ENCODE assay signal across 1 cellular context in the genomic region with DNA sequence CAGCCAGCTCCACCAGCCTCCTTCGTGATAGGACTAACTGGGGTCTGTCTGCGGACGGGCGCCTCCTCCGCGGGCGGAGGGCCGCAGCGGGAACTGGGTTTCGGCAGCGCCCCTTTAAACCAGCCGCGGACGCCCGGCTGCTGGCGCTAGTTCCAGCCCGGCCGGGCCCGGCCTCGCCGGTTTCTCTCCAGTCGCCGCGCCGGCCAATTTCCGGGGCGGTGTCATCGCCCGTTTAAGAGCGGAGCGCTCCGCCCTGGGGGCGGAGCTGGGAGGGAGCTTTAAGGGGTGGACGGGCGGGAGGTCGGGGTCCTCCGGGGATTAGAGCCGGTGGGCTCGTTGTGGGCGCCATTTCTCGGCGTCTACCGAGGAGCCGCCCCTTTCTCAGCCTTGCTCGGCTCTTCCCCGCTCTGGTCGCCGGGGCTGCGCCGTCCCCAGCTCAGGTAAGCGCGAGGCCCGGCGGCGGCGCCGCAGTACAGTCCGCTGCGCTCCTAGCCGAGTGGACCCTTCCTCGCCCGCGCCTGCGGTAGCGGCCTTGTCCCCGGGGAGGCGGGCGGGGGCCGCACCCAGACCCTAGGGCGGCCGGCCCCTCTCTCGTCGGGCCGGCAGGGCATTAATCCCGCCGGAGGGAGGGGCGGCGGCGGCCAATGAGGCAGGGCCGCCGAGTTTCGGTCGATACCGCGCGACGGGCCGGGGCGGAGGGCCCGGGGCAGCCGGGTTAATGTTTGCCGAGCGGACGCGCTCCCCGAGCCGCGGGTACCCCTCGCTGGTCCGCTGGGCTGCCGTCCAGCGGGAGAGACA.
A peak's percentile ranks its signal among the peaks of the same experiment; 100 is the strongest.
TF ChIP-seq lines count a peak whose summit lies in the region.

EPB41L5 (plus strand) TSS at position 307 of the 798 bp plus-strand sequence. CDS start 6,008 bp downstream, outside the sequence.

TF ChIP-seq in HepG2, 621 proteins besides CTCF, POLR2A, EP300 and RAD21 (continued from another document and continues in another):
- TF ChIP-seq LBX2 (CRISPR knock-in tag; IDR thresholded peaks at IDR 0.05; ENCODE audit: borderline replicate concordance) (peak; percentile 84; the same call in 1 of the 2 replicates), ZNF207 (IDR thresholded peaks at IDR 0.05; ENCODE audit: borderline replicate concordance) (no peak), POGK (CRISPR knock-in tag; conservative IDR thresholded peaks at IDR 0.05) (peak; percentile 89), ZNF256 (CRISPR knock-in tag; conservative IDR thresholded peaks at IDR 0.05) (peak; percentile 49; the same call in 1 of the 2 replicates), ZBTB8A (CRISPR knock-in tag; IDR thresholded peaks at IDR 0.05; ENCODE audit: borderline replicate concordance, low read depth) (peak; percentile 39; the same call in 1 of the 2 replicates), ZNF891 (CRISPR knock-in tag; IDR thresholded peaks at IDR 0.05) (peak; percentile 57; the same call in 1 of the 2 replicates), PRDM4 (CRISPR knock-in tag; IDR thresholded peaks at IDR 0.05; ENCODE audit: borderline replicate concordance) (no peak; the same call in 1 of the 2 replicates), ZNF24 (IDR thresholded peaks at IDR 0.05) (0 out of 2 replicates have a peak, but pooled peaks have one; percentile 13), TAF15 (IDR thresholded peaks at IDR 0.05; ENCODE audit: low read depth, low read length, poor library complexity, severe bottlenecking) (peak; percentile 88), ZNF720 (CRISPR knock-in tag; IDR thresholded peaks at IDR 0.05) (no peak), ZNF367 (CRISPR knock-in tag; IDR thresholded peaks at IDR 0.05; ENCODE audit: borderline replicate concordance) (no peak), ZNF652 (CRISPR knock-in tag; IDR thresholded peaks at IDR 0.05; ENCODE audit: borderline replicate concordance, low read depth) (0 out of 2 replicates have a peak, but pooled peaks have one; percentile 23), ZBTB4 (CRISPR knock-in tag; IDR thresholded peaks at IDR 0.05; ENCODE audit: borderline replicate concordance) (peak; percentile 75; the same call in 1 of the 2 replicates), ZNF639 (CRISPR knock-in tag; conservative IDR thresholded peaks at IDR 0.05) (peak; percentile 85), ZFP37 (CRISPR knock-in tag; IDR thresholded peaks at IDR 0.05; ENCODE audit: borderline replicate concordance) (no peak), ISL2 (CRISPR knock-in tag; IDR thresholded peaks at IDR 0.05) (peak; percentile 86), THAP7 (CRISPR knock-in tag; IDR thresholded peaks at IDR 0.05) (peak; percentile 78; the same call in 1 of the 2 replicates), GPN1 (CRISPR knock-in tag; IDR thresholded peaks at IDR 0.05; ENCODE audit: borderline replicate concordance) (no peak), POGZ (CRISPR knock-in tag; IDR thresholded peaks at IDR 0.05) (peak; percentile 88), CSRNP2 (CRISPR knock-in tag; conservative IDR thresholded peaks at IDR 0.05; ENCODE audit: low read depth) (peak; percentile 26; the same call in 1 of the 2 replicates), MXI1 (IDR thresholded peaks at IDR 0.05; ENCODE audit: borderline replicate concordance, low read depth, low read length) (peak; percentile 70; the same call in 2 of the 3 replicates), ZNF780A (CRISPR knock-in tag; IDR thresholded peaks at IDR 0.05) (0 out of 2 replicates have a peak, but pooled peaks have one; percentile 35), ZNF501 (CRISPR knock-in tag; IDR thresholded peaks at IDR 0.05) (peak; percentile 98), ZNF589 (CRISPR knock-in tag; conservative IDR thresholded peaks at IDR 0.05) (peak; percentile 95; the same call in 1 of the 2 replicates)
- TF ChIP-seq, protein P1, sequence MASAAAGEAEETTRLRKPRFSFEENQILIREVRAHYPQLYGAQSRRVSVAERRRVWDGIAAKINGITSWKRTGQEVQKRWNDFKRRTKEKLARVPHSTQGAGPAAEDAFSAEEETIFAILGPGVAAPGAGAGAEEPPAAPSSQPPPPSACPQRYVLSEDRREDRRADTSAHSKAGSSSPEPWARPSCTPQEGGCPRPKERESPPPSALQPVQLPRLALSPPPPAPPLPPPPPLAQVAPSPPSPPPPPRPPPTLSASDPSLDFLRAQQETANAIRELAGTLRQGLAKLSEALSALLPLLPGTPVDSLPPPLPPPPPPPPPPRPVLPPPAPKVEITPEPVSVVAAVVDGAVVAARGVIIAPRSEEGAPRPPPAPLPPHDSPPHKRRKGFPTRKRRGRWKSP (CRISPR knock-in tag; IDR thresholded peaks at IDR 0.05) = peak; percentile 89
- TF ChIP-seq, protein P2, sequence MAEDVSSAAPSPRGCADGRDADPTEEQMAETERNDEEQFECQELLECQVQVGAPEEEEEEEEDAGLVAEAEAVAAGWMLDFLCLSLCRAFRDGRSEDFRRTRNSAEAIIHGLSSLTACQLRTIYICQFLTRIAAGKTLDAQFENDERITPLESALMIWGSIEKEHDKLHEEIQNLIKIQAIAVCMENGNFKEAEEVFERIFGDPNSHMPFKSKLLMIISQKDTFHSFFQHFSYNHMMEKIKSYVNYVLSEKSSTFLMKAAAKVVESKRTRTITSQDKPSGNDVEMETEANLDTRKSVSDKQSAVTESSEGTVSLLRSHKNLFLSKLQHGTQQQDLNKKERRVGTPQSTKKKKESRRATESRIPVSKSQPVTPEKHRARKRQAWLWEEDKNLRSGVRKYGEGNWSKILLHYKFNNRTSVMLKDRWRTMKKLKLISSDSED (CRISPR knock-in tag; IDR thresholded peaks at IDR 0.05) = no peak; the same call in 1 of the 2 replicates
- TF ChIP-seq, protein P3, sequence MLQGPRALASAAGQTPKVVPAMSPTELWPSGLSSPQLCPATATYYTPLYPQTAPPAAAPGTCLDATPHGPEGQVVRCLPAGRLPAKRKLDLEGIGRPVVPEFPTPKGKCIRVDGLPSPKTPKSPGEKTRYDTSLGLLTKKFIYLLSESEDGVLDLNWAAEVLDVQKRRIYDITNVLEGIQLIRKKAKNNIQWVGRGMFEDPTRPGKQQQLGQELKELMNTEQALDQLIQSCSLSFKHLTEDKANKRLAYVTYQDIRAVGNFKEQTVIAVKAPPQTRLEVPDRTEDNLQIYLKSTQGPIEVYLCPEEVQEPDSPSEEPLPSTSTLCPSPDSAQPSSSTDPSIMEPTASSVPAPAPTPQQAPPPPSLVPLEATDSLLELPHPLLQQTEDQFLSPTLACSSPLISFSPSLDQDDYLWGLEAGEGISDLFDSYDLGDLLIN (CRISPR knock-in tag; IDR thresholded peaks at IDR 0.05; ENCODE audit: borderline replicate concordance) = peak; percentile 63; the same call in 1 of the 2 replicates
